ENCODE assay signal across 1 cellular context in the genomic region with DNA sequence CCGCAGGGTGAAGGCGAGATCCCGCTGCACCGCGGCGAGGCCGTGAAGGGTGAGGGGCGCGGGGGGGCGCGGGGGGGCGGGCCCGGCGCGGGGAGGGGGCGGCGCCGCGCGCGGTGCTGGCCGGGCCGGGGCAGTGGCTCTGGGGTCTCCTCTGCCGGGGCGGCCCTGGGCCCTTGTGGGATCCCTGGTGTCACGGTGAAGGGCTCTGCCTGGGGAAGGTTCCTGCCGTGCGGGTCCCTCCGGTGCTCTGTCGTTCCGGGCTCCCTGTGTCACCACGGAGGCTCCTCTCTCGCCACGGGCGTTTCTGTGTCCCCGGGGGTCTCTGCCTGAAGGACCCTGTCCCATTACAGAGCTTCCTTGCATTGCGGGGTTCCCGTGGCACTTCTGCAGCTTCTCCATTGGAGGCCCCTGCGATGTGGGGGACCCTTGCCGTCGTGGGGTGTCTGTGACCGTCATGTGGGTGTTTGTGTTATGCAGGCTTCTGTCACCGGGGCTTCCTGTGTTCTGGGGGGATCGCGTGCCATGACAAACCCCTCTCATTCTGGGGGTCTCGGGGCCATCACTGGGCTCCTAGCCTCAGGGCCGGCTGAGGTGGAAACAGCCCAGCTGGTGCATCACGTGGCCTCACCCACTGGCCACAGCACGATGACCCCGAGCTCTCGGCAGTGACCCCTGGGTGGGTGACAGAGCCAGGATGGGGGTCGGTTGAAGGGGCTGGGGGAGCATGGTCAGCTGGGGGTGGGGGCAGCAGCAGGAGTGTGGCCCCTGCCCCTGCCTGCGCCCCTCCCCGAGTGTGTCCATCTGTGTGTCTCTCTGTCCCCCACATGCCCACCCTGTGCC.
TF ChIP-seq lines count a peak whose summit lies in the region.

No MANE protein-coding gene starts in this region.

TF ChIP-seq in A549, 52 proteins besides CTCF, POLR2A, EP300 and RAD21 (continued from another document):
- TF ChIP-seq, protein P1, sequence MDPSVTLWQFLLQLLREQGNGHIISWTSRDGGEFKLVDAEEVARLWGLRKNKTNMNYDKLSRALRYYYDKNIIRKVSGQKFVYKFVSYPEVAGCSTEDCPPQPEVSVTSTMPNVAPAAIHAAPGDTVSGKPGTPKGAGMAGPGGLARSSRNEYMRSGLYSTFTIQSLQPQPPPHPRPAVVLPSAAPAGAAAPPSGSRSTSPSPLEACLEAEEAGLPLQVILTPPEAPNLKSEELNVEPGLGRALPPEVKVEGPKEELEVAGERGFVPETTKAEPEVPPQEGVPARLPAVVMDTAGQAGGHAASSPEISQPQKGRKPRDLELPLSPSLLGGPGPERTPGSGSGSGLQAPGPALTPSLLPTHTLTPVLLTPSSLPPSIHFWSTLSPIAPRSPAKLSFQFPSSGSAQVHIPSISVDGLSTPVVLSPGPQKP (IDR thresholded peaks at IDR 0.05; ENCODE audit: low read depth, low read length): no peak
- TF ChIP-seq ESRRA (IDR thresholded peaks at IDR 0.05; ENCODE audit: borderline replicate concordance, low read length) (no peak), RCOR1 (IDR thresholded peaks at IDR 0.05; ENCODE audit: low read depth, low read length) (no peak), CBX2 (IDR thresholded peaks at IDR 0.05; ENCODE audit: borderline replicate concordance, low read depth) (no peak), FOSL2 (IDR thresholded peaks at IDR 0.05) (no peak), FOSL2 (CRISPR knock-in tag; IDR thresholded peaks at IDR 0.05) (no peak), EHF (CRISPR knock-in tag; IDR thresholded peaks at IDR 0.05) (no peak), KDM1A (IDR thresholded peaks at IDR 0.05; ENCODE audit: low read depth) (no peak)
- TF ChIP-seq, protein P2, sequence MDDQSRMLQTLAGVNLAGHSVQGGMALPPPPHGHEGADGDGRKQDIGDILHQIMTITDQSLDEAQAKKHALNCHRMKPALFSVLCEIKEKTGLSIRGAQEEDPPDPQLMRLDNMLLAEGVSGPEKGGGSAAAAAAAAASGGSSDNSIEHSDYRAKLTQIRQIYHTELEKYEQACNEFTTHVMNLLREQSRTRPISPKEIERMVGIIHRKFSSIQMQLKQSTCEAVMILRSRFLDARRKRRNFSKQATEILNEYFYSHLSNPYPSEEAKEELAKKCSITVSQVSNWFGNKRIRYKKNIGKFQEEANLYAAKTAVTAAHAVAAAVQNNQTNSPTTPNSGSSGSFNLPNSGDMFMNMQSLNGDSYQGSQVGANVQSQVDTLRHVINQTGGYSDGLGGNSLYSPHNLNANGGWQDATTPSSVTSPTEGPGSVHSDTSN (IDR thresholded peaks at IDR 0.05): no peak
- TF ChIP-seq, protein P3, sequence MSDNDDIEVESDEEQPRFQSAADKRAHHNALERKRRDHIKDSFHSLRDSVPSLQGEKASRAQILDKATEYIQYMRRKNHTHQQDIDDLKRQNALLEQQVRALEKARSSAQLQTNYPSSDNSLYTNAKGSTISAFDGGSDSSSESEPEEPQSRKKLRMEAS (IDR thresholded peaks at IDR 0.05): no peak
